1 cellular context compared by ENCODE assay signal in the genomic region with DNA sequence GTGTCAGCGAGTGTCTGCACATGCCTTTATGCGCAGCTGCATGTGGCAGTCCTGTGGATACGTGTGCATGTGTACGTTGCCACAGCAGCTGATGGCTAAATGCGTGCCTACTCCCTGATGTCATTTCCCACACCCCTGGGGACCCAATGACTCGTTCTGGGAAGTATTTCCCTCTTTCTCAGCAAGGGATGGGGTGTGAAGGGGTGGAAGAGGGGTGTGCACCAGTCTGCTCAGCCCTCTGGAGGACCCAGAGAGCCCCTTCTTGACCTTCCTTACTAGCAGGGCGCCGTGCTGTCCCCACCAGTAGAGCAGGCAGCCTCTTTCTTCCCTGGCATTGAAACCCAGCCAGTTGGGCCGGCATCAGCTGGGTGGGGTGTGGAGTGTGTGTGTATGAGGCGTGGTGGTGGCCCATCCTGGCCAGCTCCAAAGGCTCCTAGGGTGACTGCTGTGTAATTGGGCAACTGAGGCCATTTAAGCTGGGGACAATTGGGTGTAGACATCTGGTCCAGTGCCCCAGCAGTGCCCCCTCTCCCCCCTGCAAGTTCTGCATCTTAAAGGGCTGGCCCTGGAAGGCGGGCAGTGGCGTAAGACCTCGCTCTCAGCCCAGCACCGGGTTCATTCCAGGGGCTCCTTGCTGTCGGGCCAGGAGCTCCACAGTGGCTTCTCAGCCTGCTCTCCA.
TF ChIP-seq lines count a peak whose summit lies in the region.

No MANE protein-coding gene starts in this region.

TF ChIP-seq in GM23338, 12 proteins besides CTCF, POLR2A, EP300 and RAD21:
- TF ChIP-seq JUNB (IDR thresholded peaks at IDR 0.05; ENCODE audit: unreplicated experiment) (no peak), EZH2 (IDR thresholded peaks at IDR 0.05; ENCODE audit: low read depth, unreplicated experiment) (no peak)
